ENCODE assay signal across 21 cellular contexts in the genomic region with DNA sequence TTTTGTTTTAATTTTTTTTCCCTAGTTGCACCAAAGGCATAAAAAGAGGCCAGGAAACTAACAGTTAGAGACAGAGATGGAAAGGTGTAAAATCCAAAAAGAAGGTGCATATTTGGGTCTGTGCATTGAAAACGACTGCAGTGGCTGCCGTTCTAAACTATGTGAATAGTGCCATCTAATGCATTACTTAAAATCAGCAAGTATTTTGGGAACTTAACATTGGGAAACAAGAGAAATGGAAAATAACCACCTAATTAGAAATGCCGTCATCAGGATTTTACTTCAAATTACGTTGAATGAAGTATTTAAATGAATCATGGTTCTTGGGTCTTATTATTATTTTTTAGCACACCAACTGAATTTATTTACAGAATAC.
A peak's percentile ranks its signal among the peaks of the same experiment; 100 is the strongest.
DNase-seq lines count a peak whose midpoint lies in the region; ATAC-seq, FAIRE-seq and TF ChIP-seq lines count a peak whose summit lies in the region.
"Had no signal": no experiment of that assay in that cellular context is flagged by ENCODE, and none has a peak within 500 bp of the region (broad histone marks: within the 10 kb centered on the region; RNA-seq: fewer than 3 reads in every experiment).

No MANE protein-coding gene starts in this region.

- peaks cover 10% of the 10 kb centered on the region for H3K4me1 ChIP-seq in smooth muscle cell (ENCODE audit: low read depth)
- H3K4me1 ChIP-seq: spleen, testis had no signal

- H3K27me3 Mint-ChIP-seq in CD4-positive, alpha-beta T cell = peaks cover 6% of the 10 kb centered on the region

- peak; percentile 3 for TF ChIP-seq CTCF in choroid plexus epithelial cell (conservative IDR thresholded peaks at IDR 0.05; ENCODE audit: low read depth, low read length)
- TF ChIP-seq CTCF in smooth muscle cell (IDR thresholded peaks at IDR 0.05; ENCODE audit: borderline replicate concordance, insufficient read depth, poor library complexity, severe bottlenecking) = peak; percentile 9
- TF ChIP-seq CTCF in CD4-positive, alpha-beta T cell (IDR thresholded peaks at IDR 0.05) = no peak

- WGBS in smooth muscle cell (ENCODE audit: low lambda C conversion rate) = 69% methylated on average over 4 of the region's 4 CpGs

- no peak overlapping the region for H2AFZ ChIP-seq in smooth muscle cell (ENCODE audit: low read depth)
- H2AFZ ChIP-seq: PC-9 had no signal

- no peaks in the 10 kb centered on the region for H3K9me3 Mint-ChIP-seq in CD4-positive, alpha-beta T cell

- intact Hi-C loops in CD4-positive, alpha-beta T cell (cut with DNase I, micrococcal nuclease) = no loop called here
- intact Hi-C loops in posterior cingulate gyrus (cut with DNase I) = no loop called here

- POLR2A ChIA-PET in CD4-positive, alpha-beta T cell (lab: Charles Lee) = no interaction called here

- CTCF ChIA-PET in CD4-positive, alpha-beta T cell (lab: Charles Lee) = no interaction called here

- no peaks in the 10 kb centered on the region for H4K20me1 ChIP-seq in smooth muscle cell (ENCODE audit: low read depth)
- H4K20me1 ChIP-seq: BLaER1 treated with 17β-estradiol and CSF1 and Interleukin-3, amounts not matched to agents 10 nM and 100 nM had no signal

- no peaks in the 10 kb centered on the region for H3F3A ChIP-seq in smooth muscle cell (ENCODE audit: low read depth)

- H3K27ac Mint-ChIP-seq in CD4-positive, alpha-beta T cell = no peak overlapping the region
- H3K27ac Mint-ChIP-seq: activated naive CD4-positive, alpha-beta T cell treated with anti-CD3 and anti-CD28 coated beads, Interleukin-2, amount 50 U/mL, for 24 hours; naive B cell had no signal

- H3K4me3 ChIP-seq in choroid plexus epithelial cell (ENCODE audit: low read depth, low read length) = no peak overlapping the region
- H3K4me3 ChIP-seq in smooth muscle cell = no peak overlapping the region
- H3K4me3 ChIP-seq: BLaER1 treated with 17β-estradiol and CSF1 and Interleukin-3, amounts not matched to agents 10 nM and 100 nM; PC-9; SJCRH30; spleen; testis had no signal

- no peaks in the 10 kb centered on the region for H3K36me3 ChIP-seq in smooth muscle cell (ENCODE audit: low read depth)
- H3K36me3 ChIP-seq: BLaER1 treated with 17β-estradiol and CSF1 and Interleukin-3, amounts not matched to agents 10 nM and 100 nM; SJCRH30; spleen had no signal

- no peaks in the 10 kb centered on the region for H3K36me3 Mint-ChIP-seq in CD4-positive, alpha-beta T cell (ENCODE audit: low read depth)
- H3K36me3 Mint-ChIP-seq: activated naive CD4-positive, alpha-beta T cell treated with anti-CD3 and anti-CD28 coated beads, Interleukin-2, amount 50 U/mL, for 24 hours; naive B cell had no signal

- DNase-seq in GM19239 (ENCODE audit: insufficient read length, low spot score) (no peak), NOMO-1 treated with DMSO at 0.1 percent for 48 hours (lab: John Stamatoyannopoulos, UW; ENCODE audit: unreplicated experiment) (peak; percentile 69), choroid plexus epithelial cell (ENCODE audit: low read depth) (peak; percentile 2), smooth muscle cell (lab: John Stamatoyannopoulos, UW; ENCODE audit: unreplicated experiment) (no peak), GM19240 (ENCODE audit: insufficient read length, low spot score) (no peak), posterior cingulate gyrus (no peak)
- DNase-seq in CD4-positive, alpha-beta T cell = no peak
- DNase-seq: dermis blood vessel endothelial cell, DMS79 treated with DMSO at 0.1 percent for 48 hours, erythroblast, HCEC 1CT, naive B cell, NCI-H1694 treated with DMSO at 0.1 percent for 48 hours, NCI-H345, PC-9, SJCRH30, spleen, testis had no signal

- no peak overlapping the region for H3K9ac ChIP-seq in smooth muscle cell (ENCODE audit: low read depth)
- H3K9ac ChIP-seq: BLaER1 treated with 17β-estradiol and CSF1 and Interleukin-3, amounts not matched to agents 10 nM and 100 nM had no signal

- no peaks in the 10 kb centered on the region for H3K4me1 Mint-ChIP-seq in CD4-positive, alpha-beta T cell (ENCODE audit: low read depth)
- H3K4me1 Mint-ChIP-seq: activated naive CD4-positive, alpha-beta T cell treated with anti-CD3 and anti-CD28 coated beads, Interleukin-2, amount 50 U/mL, for 24 hours; naive B cell had no signal

- H3K4me2 ChIP-seq in smooth muscle cell = no peak overlapping the region
- H3K4me2 ChIP-seq: BLaER1 treated with 17β-estradiol and CSF1 and Interleukin-3, amounts not matched to agents 10 nM and 100 nM; PC-9 had no signal

- no peak overlapping the region for H3K27ac ChIP-seq in smooth muscle cell (ENCODE audit: low read depth)
- H3K27ac ChIP-seq in CD4-positive, alpha-beta T cell (ENCODE audit: low read depth, low read length) = no peak overlapping the region
- H3K27ac ChIP-seq: BLaER1 treated with 17β-estradiol and CSF1 and Interleukin-3, amounts not matched to agents 10 nM and 100 nM; PC-9; SJCRH30; spleen; testis had no signal

- FAIRE-seq in GM19239 (lab: Jason Lieb, UNC) = peak; percentile 33
- FAIRE-seq: GM18507 had no signal

- no peaks in the 10 kb centered on the region for H3K27me3 ChIP-seq in smooth muscle cell (ENCODE audit: low read depth)
- no peaks in the 10 kb centered on the region for H3K27me3 ChIP-seq in CD4-positive, alpha-beta T cell (ENCODE audit: control insufficient read depth, insufficient read depth, low read length)
- H3K27me3 ChIP-seq: BLaER1 treated with 17β-estradiol and CSF1 and Interleukin-3, amounts not matched to agents 10 nM and 100 nM; SJCRH30; testis had no signal

- ATAC-seq in CD4-positive, alpha-beta T cell (ENCODE audit: poor library complexity) = no peak

- no peaks in the 10 kb centered on the region for H3K79me2 ChIP-seq in smooth muscle cell (ENCODE audit: low read depth)

- no peak overlapping the region for H3K4me3 Mint-ChIP-seq in CD4-positive, alpha-beta T cell
- H3K4me3 Mint-ChIP-seq: activated naive CD4-positive, alpha-beta T cell treated with anti-CD3 and anti-CD28 coated beads, Interleukin-2, amount 50 U/mL, for 24 hours; naive B cell had no signal

- H3K9me3 ChIP-seq in smooth muscle cell (replicated peaks; ENCODE audit: low read depth) = no peaks in the 10 kb centered on the region
- H3K9me3 ChIP-seq in CD4-positive, alpha-beta T cell (ENCODE audit: control insufficient read depth, low read length) = no peaks in the 10 kb centered on the region
- H3K9me3 ChIP-seq: BLaER1 treated with 17β-estradiol and CSF1 and Interleukin-3, amounts not matched to agents 10 nM and 100 nM; SJCRH30; spleen; testis had no signal

Comparison
In these comparisons a context has a peak if more than half of its experiments do, and no peak if none do; other contexts are left out.
1. DNase-seq: peak in NOMO-1 treated with DMSO at 0.1 percent for 48 hours (single experiment) and choroid plexus epithelial cell (single experiment); none in GM19239 (single experiment), smooth muscle cell (single experiment), CD4-positive, alpha-beta T cell (0 of 10), GM19240 (single experiment) and posterior cingulate gyrus (0 of 10).